Comparison of ENCODE assay signal across 20 cellular contexts in genomic region chr5:174535691-174536090, GRCh38.
A peak's percentile ranks its signal among the peaks of the same experiment; 100 is the strongest.
DNase-seq lines count a peak whose midpoint lies in the region; ATAC-seq and TF ChIP-seq lines count a peak whose summit lies in the region.
"Had no signal": no experiment of that assay in that cellular context is flagged by ENCODE, and none has a peak within 500 bp of the region (broad histone marks: within the 10 kb centered on the region; RNA-seq: fewer than 3 reads in every experiment).

No MANE protein-coding gene starts in this region.

- POLR2A ChIA-PET in HEK293 (lab: Yijun Ruan, JAX) = no interaction called here
- POLR2A ChIA-PET in RWPE1 (lab: Yijun Ruan, JAX; ENCODE audit: low non-redundant PET) = no interaction called here

- H3K9ac ChIP-seq in smooth muscle cell (ENCODE audit: low read depth) = peak overlapping the region; percentile 17

- H3K9me3 ChIP-seq in HEK293 (ENCODE audit: control insufficient read depth, insufficient read depth, low read depth, low read length) (no peaks in the 10 kb centered on the region), smooth muscle cell (replicated peaks; ENCODE audit: low read depth) (no peaks in the 10 kb centered on the region), right atrium auricular region (no peaks in the 10 kb centered on the region)
- H3K9me3 ChIP-seq: tibial artery had no signal

- no peak for TF ChIP-seq CTCF in HEK293 (tag by site-specific recombination; IDR thresholded peaks at IDR 0.05)
- TF ChIP-seq CTCF in RWPE1 (conservative IDR thresholded peaks at IDR 0.05; ENCODE audit: low read depth) = no peak
- TF ChIP-seq CTCF in fibroblast of mammary gland (conservative IDR thresholded peaks at IDR 0.05; ENCODE audit: control insufficient read depth, insufficient read depth, low read depth, low read length) = no peak
- TF ChIP-seq CTCF in smooth muscle cell (IDR thresholded peaks at IDR 0.05; ENCODE audit: borderline replicate concordance, insufficient read depth, poor library complexity, severe bottlenecking) = no peak
- TF ChIP-seq CTCF in right atrium auricular region (IDR thresholded peaks at IDR 0.05) = no peak

- H3K4me3 ChIP-seq in HEK293 (ENCODE audit: low read depth, low read length) = no peak overlapping the region
- H3K4me3 ChIP-seq in fibroblast of mammary gland (ENCODE audit: control insufficient read depth, low read depth, low read length) = no peak overlapping the region
- no peak overlapping the region for H3K4me3 ChIP-seq in smooth muscle cell
- no peak overlapping the region for H3K4me3 ChIP-seq in right atrium auricular region
- H3K4me3 ChIP-seq: sigmoid colon, tibial artery had no signal

- H3K4me2 ChIP-seq in smooth muscle cell = peak overlapping the region; percentile 77

- H3K36me3 ChIP-seq in HEK293 (ENCODE audit: control insufficient read depth in 2 of 2, insufficient read depth in 1 of 2, low read length in 2 of 2) (no peaks in the 10 kb centered on the region), smooth muscle cell (ENCODE audit: low read depth) (no peaks in the 10 kb centered on the region), right atrium auricular region (no peaks in the 10 kb centered on the region)
- H3K36me3 ChIP-seq: sigmoid colon, tibial artery had no signal

- DNase-seq in RWPE1 (ENCODE audit: low spot score) (peak; percentile 86), fibroblast of mammary gland (ENCODE audit: low read depth) (peak; percentile 30), smooth muscle cell (lab: John Stamatoyannopoulos, UW; ENCODE audit: unreplicated experiment) (no peak), NCI-H128 (lab: John Stamatoyannopoulos, UW; ENCODE audit: unreplicated experiment) (no peak), right atrium auricular region (ENCODE audit: low spot score) (no peak)
- no peak for DNase-seq in activated T-cell treated with anti-CD3 and anti-CD28 coated beads, Interleukin-2, amount 50 U/mL, for 72 hours
- DNase-seq: activated T-cell treated with anti-CD3 and anti-CD28 coated beads, Interleukin-2, amount 50 U/mL, for 24 hours; DMS79; midbrain; MV-4-11; NK-92 treated with Interleukin-12 subunit alpha and Interleukin-12 subunit beta, amount 100 ng/mL, for 24 hours; occipital lobe; SHP77 treated with DMSO at 0.1 percent for 48 hours; sigmoid colon; stimulated activated CD4-positive, alpha-beta T cell treated with anti-CD3 and anti-CD28 coated beads, Interleukin-4, amount 100 ng/mL, for 4 hours; tibial artery had no signal

- no peaks in the 10 kb centered on the region for H3K27me3 Mint-ChIP-seq in activated T-cell treated with anti-CD3 and anti-CD28 coated beads, Interleukin-2, amount 50 U/mL, for 72 hours (ENCODE audit: low read depth)

- no peaks in the 10 kb centered on the region for H3K79me2 ChIP-seq in smooth muscle cell (ENCODE audit: low read depth)

- no peak overlapping the region for H2AFZ ChIP-seq in smooth muscle cell (ENCODE audit: low read depth)

- 54% methylated on average over 2 of the region's 2 CpGs for WGBS in smooth muscle cell (ENCODE audit: low lambda C conversion rate)

- H3K4me1 ChIP-seq in HEK293 (ENCODE audit: control insufficient read depth, insufficient read depth, low read length) (peaks cover 27% of the 10 kb centered on the region), smooth muscle cell (ENCODE audit: low read depth) (peaks cover 49% of the 10 kb centered on the region), right atrium auricular region (peaks cover 0 to 5% of the 10 kb centered on the region in 2 donors)

- peaks cover 18% of the 10 kb centered on the region for H3F3A ChIP-seq in smooth muscle cell (ENCODE audit: low read depth)

- no peak overlapping the region for H3K27ac Mint-ChIP-seq in activated T-cell treated with anti-CD3 and anti-CD28 coated beads, Interleukin-2, amount 50 U/mL, for 72 hours
- H3K27ac Mint-ChIP-seq: activated naive CD8-positive, alpha-beta T cell; activated T-cell treated with anti-CD3 and anti-CD28 coated beads, Interleukin-2, amount 50 U/mL, for 24 hours had no signal

- H3K4me1 Mint-ChIP-seq in activated T-cell treated with anti-CD3 and anti-CD28 coated beads, Interleukin-2, amount 50 U/mL, for 72 hours (ENCODE audit: low read depth) = no peaks in the 10 kb centered on the region

- H3K27ac ChIP-seq in HEK293 (ENCODE audit: extremely low read depth, low read depth, low read length) = no peak overlapping the region
- no peak overlapping the region for H3K27ac ChIP-seq in RWPE1
- peak overlapping the region; percentile 96 for H3K27ac ChIP-seq in smooth muscle cell (ENCODE audit: low read depth)
- H3K27ac ChIP-seq in right atrium auricular region = no peak overlapping the region
- H3K27ac ChIP-seq: C4-2B, sigmoid colon, tibial artery had no signal

- H3K27me3 ChIP-seq in smooth muscle cell (ENCODE audit: low read depth) (no peaks in the 10 kb centered on the region), right atrium auricular region (no peaks in the 10 kb centered on the region)
- H3K27me3 ChIP-seq: sigmoid colon, tibial artery had no signal

- H3K36me3 Mint-ChIP-seq in activated T-cell treated with anti-CD3 and anti-CD28 coated beads, Interleukin-2, amount 50 U/mL, for 72 hours (ENCODE audit: insufficient read depth in 2 of 2) = no peaks in the 10 kb centered on the region
- H3K36me3 Mint-ChIP-seq: activated naive CD8-positive, alpha-beta T cell had no signal

- CTCF ChIA-PET in HEK293 (lab: Yijun Ruan, JAX) = interaction anchor here (0.9 to 1.3 kb wide), 2 partner anchors 12 to 116 kb away, joined by 3 read pairs; no protein-coding TSS in a partner anchor
- CTCF ChIA-PET in RWPE1 (lab: Yijun Ruan, JAX) = no interaction called here

- H3K4me3 Mint-ChIP-seq in activated T-cell treated with anti-CD3 and anti-CD28 coated beads, Interleukin-2, amount 50 U/mL, for 72 hours = no peak overlapping the region
- H3K4me3 Mint-ChIP-seq: activated naive CD8-positive, alpha-beta T cell; activated T-cell treated with anti-CD3 and anti-CD28 coated beads, Interleukin-2, amount 50 U/mL, for 24 hours had no signal

- H4K20me1 ChIP-seq in smooth muscle cell (ENCODE audit: low read depth) = no peaks in the 10 kb centered on the region

- peaks cover 0 to 3% of the 10 kb centered on the region in 2 donors for H3K9me3 Mint-ChIP-seq in activated T-cell treated with anti-CD3 and anti-CD28 coated beads, Interleukin-2, amount 50 U/mL, for 72 hours

- ATAC-seq in activated T-cell treated with anti-CD3 and anti-CD28 coated beads, Interleukin-2, amount 50 U/mL, for 72 hours (replicated peaks in 1 of 2) = no peak
- ATAC-seq in HG02678 (IDR thresholded peaks at IDR 0.05; ENCODE audit: unreplicated experiment) = no peak

TF ChIP-seq in HEK293, 187 proteins besides CTCF, POLR2A, EP300 and RAD21:
- TF ChIP-seq ZNF629 (tag by site-specific recombination; IDR thresholded peaks at IDR 0.05) (peak; percentile 35; the same call in 1 of the 2 replicates), SP7 (tag by site-specific recombination; IDR thresholded peaks at IDR 0.05) (peak; percentile 62), ZNF354C (tag by site-specific recombination; IDR thresholded peaks at IDR 0.05; ENCODE audit: borderline replicate concordance, low read depth) (no peak)
- TF ChIP-seq, protein P1, sequence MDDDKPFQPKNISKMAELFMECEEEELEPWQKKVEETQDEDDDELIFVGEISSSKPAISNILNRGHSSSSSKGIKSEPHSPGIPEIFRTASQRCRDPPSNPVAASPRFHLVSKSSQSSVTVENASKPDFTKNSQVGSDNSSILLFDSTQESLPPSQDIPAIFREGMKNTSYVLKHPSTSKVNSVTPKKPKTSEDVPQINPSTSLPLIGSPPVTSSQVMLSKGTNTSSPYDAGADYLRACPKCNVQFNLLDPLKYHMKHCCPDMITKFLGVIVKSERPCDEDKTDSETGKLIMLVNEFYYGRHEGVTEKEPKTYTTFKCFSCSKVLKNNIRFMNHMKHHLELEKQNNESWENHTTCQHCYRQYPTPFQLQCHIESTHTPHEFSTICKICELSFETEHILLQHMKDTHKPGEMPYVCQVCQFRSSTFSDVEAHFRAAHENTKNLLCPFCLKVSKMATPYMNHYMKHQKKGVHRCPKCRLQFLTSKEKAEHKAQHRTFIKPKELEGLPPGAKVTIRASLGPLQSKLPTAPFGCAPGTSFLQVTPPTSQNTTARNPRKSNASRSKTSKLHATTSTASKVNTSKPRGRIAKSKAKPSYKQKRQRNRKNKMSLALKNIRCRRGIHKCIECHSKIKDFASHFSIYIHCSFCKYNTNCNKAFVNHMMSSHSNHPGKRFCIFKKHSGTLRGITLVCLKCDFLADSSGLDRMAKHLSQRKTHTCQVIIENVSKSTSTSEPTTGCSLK (tag by site-specific recombination; IDR thresholded peaks at IDR 0.05) = no peak

Comparison
In these comparisons a context has a peak if more than half of its experiments do, and no peak if none do; other contexts are left out.
1. DNase-seq: peak in RWPE1 (single experiment) and fibroblast of mammary gland (single experiment); none in smooth muscle cell (single experiment), activated T-cell treated with anti-CD3 and anti-CD28 coated beads, Interleukin-2, amount 50 U/mL, for 72 hours (0 of 2), NCI-H128 (single experiment) and right atrium auricular region (single experiment).